ENCODE assay signal across 23 cellular contexts in genomic region chr7:157097569-157097968, GRCh38. TPM values are rescaled to one million over a fixed set of nuclear protein-coding genes. Genes with fewer than 3 reads are reported as not detected.
DNase-seq lines count a peak whose midpoint lies in the region; ATAC-seq lines count a peak whose summit lies in the region.
"Had no signal": no experiment of that assay in that cellular context is flagged by ENCODE, and none has a peak within 500 bp of the region (broad histone marks: within the 10 kb centered on the region; RNA-seq: fewer than 3 reads in every experiment).

No MANE protein-coding gene starts in this region.

- WGBS in neuronal stem cell (ENCODE audit: extremely low coverage in 2 of 2, insufficient read length in 2 of 2, insufficient replicate concordance in 1 of 2), 2 donors = no CpG with 5 or more reads among the region's 6 CpGs

- no peak overlapping the region for H2AFZ ChIP-seq in neuronal stem cell (ENCODE audit: low read length)

- no peak overlapping the region for H3K27ac Mint-ChIP-seq in natural killer cell treated with Interleukin-12 subunit alpha and Interleukin-12 subunit beta and Interleukin-15 and Interleukin-18, amount 100 ng/mL, for 72 hours
- H3K27ac Mint-ChIP-seq: activated naive CD4-positive, alpha-beta T cell treated with anti-CD3 and anti-CD28 coated beads for 36 hours; activated T-cell treated with anti-CD3 and anti-CD28 coated beads, Interleukin-2, amount 50 U/mL, for 24 hours; dendritic cell treated with granulocyte-macrophage colony-stimulating factor and Interleukin-4, amounts not matched to agents 40 ng/mL and 50 ng/mL, for 4 days; HFFc6; natural killer cell; T-cell had no signal

- no peak overlapping the region for H2AK5ac ChIP-seq in neuronal stem cell (ENCODE audit: low read depth, low read length)

- no peak overlapping the region for H3K4me3 ChIP-seq in neuronal stem cell (ENCODE audit: low read length in 2 of 2)
- H3K4me3 ChIP-seq: ovary, right atrium auricular region, tibial artery had no signal

- H3K18ac ChIP-seq in neuronal stem cell (ENCODE audit: low read length) = peak overlapping the region; percentile 64

- H3K4me2 ChIP-seq in neuronal stem cell (ENCODE audit: insufficient read depth, low read length, poor library complexity, severe bottlenecking) = no peak overlapping the region

- H3K36me3 Mint-ChIP-seq in natural killer cell treated with Interleukin-12 subunit alpha and Interleukin-12 subunit beta and Interleukin-15 and Interleukin-18, amount 100 ng/mL, for 72 hours = peaks cover under 1% of the 10 kb centered on the region
- H3K36me3 Mint-ChIP-seq: natural killer cell, T-cell had no signal

- H3K9me3 Mint-ChIP-seq in natural killer cell treated with Interleukin-12 subunit alpha and Interleukin-12 subunit beta and Interleukin-15 and Interleukin-18, amount 100 ng/mL, for 72 hours = peaks cover 4% of the 10 kb centered on the region
- H3K9me3 Mint-ChIP-seq: natural killer cell had no signal

- no peak overlapping the region for H2BK12ac ChIP-seq in neuronal stem cell (ENCODE audit: low read length)

- H3K27ac ChIP-seq in neuronal stem cell (replicated peaks; ENCODE audit: low read length) = no peak overlapping the region
- H3K27ac ChIP-seq: ovary, right atrium auricular region, tibial artery had no signal

- no peak for ATAC-seq in GM21576 (IDR thresholded peaks at IDR 0.05; ENCODE audit: unreplicated experiment)
- no peak for ATAC-seq in natural killer cell treated with Interleukin-12 subunit alpha and Interleukin-12 subunit beta and Interleukin-15 and Interleukin-18, amount 100 ng/mL, for 72 hours
- ATAC-seq: natural killer cell; stimulated activated naive CD8-positive, alpha-beta T cell treated with anti-CD3 and anti-CD28 coated beads, Interleukin-15, amount 100 ng/mL, for 72 hours; T-cell had no signal

- H3K9ac ChIP-seq in neuronal stem cell (ENCODE audit: low read depth, low read length, poor library complexity) = no peak overlapping the region

- H3K27me3 Mint-ChIP-seq in natural killer cell treated with Interleukin-12 subunit alpha and Interleukin-12 subunit beta and Interleukin-15 and Interleukin-18, amount 100 ng/mL, for 72 hours = peaks cover 3 to 6% of the 10 kb centered on the region in 2 donors

- H3K4me1 Mint-ChIP-seq in natural killer cell treated with Interleukin-12 subunit alpha and Interleukin-12 subunit beta and Interleukin-15 and Interleukin-18, amount 100 ng/mL, for 72 hours (ENCODE audit: low read depth in 2 of 2) = no peaks in the 10 kb centered on the region
- H3K4me1 Mint-ChIP-seq: natural killer cell; stimulated activated naive CD8-positive, alpha-beta T cell treated with anti-CD3 and anti-CD28 coated beads, Interleukin-15, amount 100 ng/mL, for 72 hours had no signal

- peak; percentile 78 for DNase-seq in DMS79 treated with DMSO at 0.1 percent for 48 hours (lab: John Stamatoyannopoulos, UW)
- DNase-seq in NCI-H2029 treated with DMSO at 0.1 percent for 48 hours (lab: John Stamatoyannopoulos, UW) = peak; percentile 4
- peak; percentile 74 for DNase-seq in NCI-H69 (lab: John Stamatoyannopoulos, UW)
- no peak for DNase-seq in neuronal stem cell (ENCODE audit: low spot score)
- no peak for DNase-seq in iPS-NIHi7 (ENCODE audit: extremely low spot score)
- DNase-seq in natural killer cell treated with Interleukin-12 subunit alpha and Interleukin-12 subunit beta and Interleukin-15 and Interleukin-18, amount 100 ng/mL, for 72 hours (ENCODE audit: low spot score) = no peak
- DNase-seq: activated CD4-positive, CD25-positive, alpha-beta regulatory T cell treated with anti-CD3 and anti-CD28 coated beads, Interleukin-2, amount 50 U/mL, for 72 hours; activated naive CD4-positive, alpha-beta T cell treated with anti-CD3 and anti-CD28 coated beads for 36 hours; activated T-cell treated with anti-CD3 and anti-CD28 coated beads, Interleukin-2, amount 50 U/mL, for 24 hours; amygdala; head of caudate nucleus; HFFc6; Kasumi-1; natural killer cell; NCI-H524 treated with DMSO at 0.1 percent for 48 hours; ovary; stimulated activated CD4-positive, alpha-beta T cell treated with anti-CD3 and anti-CD28 coated beads, Interleukin-12 subunit alpha, Interleukin-12 subunit beta, amount 100 ng/mL, for 4 hours; stimulated activated naive CD8-positive, alpha-beta T cell treated with anti-CD3 and anti-CD28 coated beads, Interleukin-15, amount 100 ng/mL, for 72 hours; T-cell; tibial artery had no signal

- no peak overlapping the region for H3K14ac ChIP-seq in neuronal stem cell (ENCODE audit: low read length)

- no peak overlapping the region for H4K91ac ChIP-seq in neuronal stem cell (ENCODE audit: low read depth, low read length, poor library complexity)

- no peak overlapping the region for H2BK120ac ChIP-seq in neuronal stem cell (ENCODE audit: low read depth, low read length)

- H2BK5ac ChIP-seq in neuronal stem cell (ENCODE audit: low read length) = no peak overlapping the region

- H3K4ac ChIP-seq in neuronal stem cell (ENCODE audit: low read length) = no peak overlapping the region

- peaks cover 6 to 8% of the 10 kb centered on the region in 2 donors for H3K9me3 ChIP-seq in neuronal stem cell (replicated peaks in 1 of 2; ENCODE audit: control insufficient read depth in 2 of 2, insufficient read depth in 1 of 2, low read depth in 1 of 2, low read length in 2 of 2)
- H3K9me3 ChIP-seq: ovary had no signal

- H3K4me1 ChIP-seq in neuronal stem cell (ENCODE audit: control insufficient read depth in 2 of 2, insufficient read depth in 1 of 2, low read depth in 1 of 2, low read length in 2 of 2) = no peaks in the 10 kb centered on the region
- H3K4me1 ChIP-seq: right atrium auricular region, tibial artery had no signal

- no peak overlapping the region for H3K4me3 Mint-ChIP-seq in natural killer cell treated with Interleukin-12 subunit alpha and Interleukin-12 subunit beta and Interleukin-15 and Interleukin-18, amount 100 ng/mL, for 72 hours
- H3K4me3 Mint-ChIP-seq: activated naive CD4-positive, alpha-beta T cell treated with anti-CD3 and anti-CD28 coated beads for 36 hours; activated T-cell treated with anti-CD3 and anti-CD28 coated beads, Interleukin-2, amount 50 U/mL, for 24 hours; dendritic cell treated with granulocyte-macrophage colony-stimulating factor and Interleukin-4, amounts not matched to agents 40 ng/mL and 50 ng/mL, for 4 days; natural killer cell; stimulated activated naive CD8-positive, alpha-beta T cell treated with anti-CD3 and anti-CD28 coated beads, Interleukin-15, amount 100 ng/mL, for 72 hours; T-cell had no signal

- no peak overlapping the region for H2BK15ac ChIP-seq in neuronal stem cell (ENCODE audit: low read length)

- no peak overlapping the region for H4K8ac ChIP-seq in neuronal stem cell (ENCODE audit: low read depth, low read length)

- H3K36me3 ChIP-seq in neuronal stem cell (replicated peaks in 1 of 2; ENCODE audit: control insufficient read depth in 2 of 2, insufficient read depth in 2 of 2, low read length in 2 of 2) = no peaks in the 10 kb centered on the region
- H3K36me3 ChIP-seq: ovary, right atrium auricular region, tibial artery had no signal

- no peak overlapping the region for H3K23ac ChIP-seq in neuronal stem cell (ENCODE audit: low read depth, low read length, poor library complexity)

- no peaks in the 10 kb centered on the region for H3K79me1 ChIP-seq in neuronal stem cell (ENCODE audit: low read depth, low read length)

- peaks cover 0 to 21% (median 0%) of the 10 kb centered on the region in 3 experiments for H3K27me3 ChIP-seq in neuronal stem cell (ENCODE audit: control insufficient read depth in 3 of 3, insufficient read depth in 3 of 3, low read depth in 1 of 3, low read length in 3 of 3)
- H3K27me3 ChIP-seq: ovary, right atrium auricular region had no signal

RNA-seq across cellular contexts. Expression of gene UBE3C, which starts 41.2 kb away (rescaled TPM):
- 24.4 TPM for polyA plus RNA-seq in neuronal stem cell (2013, experiment 1 of 2)
- polyA plus RNA-seq in neuronal stem cell (2013, experiment 2 of 2) = 25.6 TPM
- 100 to 1,000 TPM in 1 of 2 donors, 10 to 100 TPM in 1; 69.6 to 117 TPM for total RNA-seq in natural killer cell treated with Interleukin-12 subunit alpha and Interleukin-12 subunit beta and Interleukin-15 and Interleukin-18, amount 100 ng/mL, for 72 hours

Comparison
In these comparisons a context has a peak if more than half of its experiments do, and no peak if none do; other contexts are left out.
1. DNase-seq: peak in DMS79 treated with DMSO at 0.1 percent for 48 hours (single experiment), NCI-H2029 treated with DMSO at 0.1 percent for 48 hours (single experiment) and NCI-H69 (single experiment); none in neuronal stem cell (single experiment), iPS-NIHi7 (single experiment) and natural killer cell treated with Interleukin-12 subunit alpha and Interleukin-12 subunit beta and Interleukin-15 and Interleukin-18, amount 100 ng/mL, for 72 hours (single experiment).